18 cellular contexts compared by ENCODE assay signal in the genomic region with DNA sequence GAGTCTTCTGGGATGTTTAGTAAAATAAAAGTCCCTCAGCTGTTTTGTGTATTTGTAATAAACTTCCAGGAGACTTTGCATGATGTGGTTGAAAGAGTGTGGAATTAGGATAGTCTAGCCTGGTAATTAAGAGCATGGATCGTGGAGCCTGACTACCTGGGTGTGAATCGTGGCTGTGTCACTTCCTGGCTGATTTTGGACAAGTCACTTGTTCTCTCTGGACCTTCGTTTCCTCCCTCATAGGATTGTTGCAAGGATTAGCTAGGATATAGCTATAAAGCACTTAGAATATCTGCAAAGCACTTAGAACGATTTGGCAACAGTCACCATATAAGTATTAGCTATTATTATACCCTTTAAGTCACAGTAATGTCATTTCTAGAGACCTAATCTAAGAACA. TPM values are rescaled to one million over a fixed set of nuclear protein-coding genes. Genes with fewer than 3 reads are reported as not detected.
DNase-seq lines count a peak whose midpoint lies in the region; ATAC-seq, FAIRE-seq and TF ChIP-seq lines count a peak whose summit lies in the region.
"Had no signal": no experiment of that assay in that cellular context is flagged by ENCODE, and none has a peak within 500 bp of the region (broad histone marks: within the 10 kb centered on the region; RNA-seq: fewer than 3 reads in every experiment).

No MANE protein-coding gene starts in this region.

- CTCF ChIA-PET in HepG2 (lab: Yijun Ruan, JAX; ENCODE audit: low intra/inter-chr PET ratio, low total read pairs), result no interaction called here

- peaks cover 80% of the 10 kb centered on the region for H3K4me1 ChIP-seq in HepG2 (ENCODE audit: insufficient read depth, low read length)
- peaks cover 0 to 37% (median under 1%) of the 10 kb centered on the region in 4 donors for H3K4me1 ChIP-seq in right lobe of liver
- peaks cover 0 to 10% of the 10 kb centered on the region in 2 donors for H3K4me1 ChIP-seq in thyroid gland
- H3K4me1 ChIP-seq: neural progenitor cell had no signal

- H3K27me3 ChIP-seq in HepG2 (ENCODE audit: control insufficient read depth in 1 of 2, insufficient read depth in 2 of 2, low read length in 2 of 2), result no peaks in the 10 kb centered on the region
- no peaks in the 10 kb centered on the region for H3K27me3 ChIP-seq in right lobe of liver
- no peaks in the 10 kb centered on the region for H3K27me3 ChIP-seq in thyroid gland
- H3K27me3 ChIP-seq: ascending aorta, neural progenitor cell had no signal

- peak overlapping the region; percentile 56 for H3K27ac ChIP-seq in HepG2 (ENCODE audit: extremely low read length, insufficient read depth, low read length)
- H3K27ac ChIP-seq in right lobe of liver, result no peak overlapping the region
- no peak overlapping the region for H3K27ac ChIP-seq in thyroid gland
- H3K27ac ChIP-seq: ascending aorta, coronary artery, KMS-11, neural progenitor cell had no signal

- intact Hi-C loops in HepG2 (cut with micrococcal nuclease; ENCODE audit: unreplicated experiment), result no loop called here
- intact Hi-C loops in right lobe of liver (cut with DNase I), result no loop called here
- intact Hi-C loops in left ventricle myocardium superior (cut with micrococcal nuclease), result no loop called here
- intact Hi-C loops in thyroid gland (cut with DNase I), result no loop called here

- H3K9me3 ChIP-seq in HepG2 (ENCODE audit: low read length) (no peaks in the 10 kb centered on the region), right lobe of liver (no peaks in the 10 kb centered on the region), thyroid gland (no peaks in the 10 kb centered on the region)
- H3K9me3 ChIP-seq: ascending aorta had no signal

- no peak for TF ChIP-seq POLR2A in HepG2 (IDR thresholded peaks at IDR 0.05; ENCODE audit: insufficient read depth in 1 of 2, low read depth in 2 of 2, low read length in 2 of 2)
- TF ChIP-seq POLR2A in right lobe of liver (IDR thresholded peaks at IDR 0.05), result no peak
- no peak for TF ChIP-seq POLR2A in thyroid gland (IDR thresholded peaks at IDR 0.05)

- TF ChIP-seq RAD21 in HepG2 (CRISPR knock-in tag; IDR thresholded peaks at IDR 0.05), result no peak

- H3K4me2 ChIP-seq in HepG2 (ENCODE audit: low read depth, low read length), result no peak overlapping the region
- H3K4me2 ChIP-seq: KMS-11, neural progenitor cell had no signal

- H3K36me3 ChIP-seq in HepG2 (replicated peaks in 1 of 2; ENCODE audit: control insufficient read depth in 1 of 2, insufficient read depth in 2 of 2, low read length in 2 of 2), result peaks cover 0 to 1% of the 10 kb centered on the region in 2 experiments; a peak in 1 of 5 replicates
- H3K36me3 ChIP-seq in right lobe of liver, result no peaks in the 10 kb centered on the region
- no peaks in the 10 kb centered on the region for H3K36me3 ChIP-seq in thyroid gland
- H3K36me3 ChIP-seq: ascending aorta, neural progenitor cell had no signal

- no peak for TF ChIP-seq CTCF in HepG2 (CRISPR knock-in tag; IDR thresholded peaks at IDR 0.05)
- TF ChIP-seq CTCF in right lobe of liver (IDR thresholded peaks at IDR 0.05), result no peak
- no peak for TF ChIP-seq CTCF in thyroid gland (IDR thresholded peaks at IDR 0.05)

- POLR2A ChIA-PET in HepG2 (lab: Yijun Ruan, JAX), result no interaction called here

- DNase-seq in HepG2 (ENCODE audit: low spot score) (no peak), right lobe of liver (no peak), RKO (ENCODE audit: low spot score) (peak; percentile 86), left ventricle myocardium superior (no peak), activated gamma-delta T cell treated with Interleukin-2 at 50 U/mL for 16 hours (no peak), thyroid gland (no peak), NCI-H748 treated with DMSO at 0.1 percent for 48 hours (lab: John Stamatoyannopoulos, UW) (no peak)
- DNase-seq: activated CD4-positive, CD25-positive, alpha-beta regulatory T cell treated with anti-CD3 and anti-CD28 coated beads, Interleukin-2, amount 50 U/mL, for 72 hours; activated CD8-positive, alpha-beta memory T cell treated with anti-CD3 and anti-CD28 coated beads, Interleukin-2, amount 10 ng/mL, durations not matched to agents 7 days and 5 days; NCI-H2171; NK-92 treated with Interleukin-12 subunit alpha and Interleukin-12 subunit beta, amount 100 ng/mL, for 24 hours; SIG-M5; stimulated activated CD4-positive, alpha-beta T cell treated with anti-CD3 and anti-CD28 coated beads, Interleukin-1b, Interleukin-23, amount 100 ng/mL, for 48 hours had no signal

- BruUV-seq in HepG2 (replicated peaks; lab: Mats Ljungman, UMichigan), result no TSS peak

- WGBS in HepG2 (ENCODE audit: low lambda C conversion rate), result 70% methylated on average over 4 of the region's 4 CpGs
- 62% methylated on average over 4 of the region's 4 CpGs for WGBS in right lobe of liver (ENCODE audit: insufficient coverage, low coverage, low lambda C conversion rate, missing lambda C conversion rate)
- WGBS in thyroid gland, 2 donors, result 66 to 69% methylated on average over 4 of the region's 4 CpGs

- TF ChIP-seq EP300 in HepG2 (IDR thresholded peaks at IDR 0.05; ENCODE audit: low read depth in 2 of 2, low read length in 2 of 2) (no peak), HepG2 (CRISPR knock-in tag; IDR thresholded peaks at IDR 0.05; ENCODE audit: borderline replicate concordance) (no peak)

- H4K20me1 ChIP-seq in HepG2 (ENCODE audit: insufficient read depth, low read length), result no peaks in the 10 kb centered on the region; the same call in 1 of the 2 replicates

- no peak overlapping the region for H2AFZ ChIP-seq in HepG2 (ENCODE audit: low read length)
- H2AFZ ChIP-seq: neural progenitor cell had no signal

- ATAC-seq in HepG2, result no peak
- ATAC-seq in right lobe of liver, result no peak
- peak; percentile 52 for ATAC-seq in left ventricle myocardium superior
- no peak for ATAC-seq in HG02938 (IDR thresholded peaks at IDR 0.05; ENCODE audit: unreplicated experiment)
- ATAC-seq: activated CD8-positive, alpha-beta memory T cell treated with anti-CD3 and anti-CD28 coated beads, Interleukin-2, amount 10 ng/mL, durations not matched to agents 7 days and 5 days had no signal

- H3K79me2 ChIP-seq in HepG2 (ENCODE audit: insufficient read depth, low read length), result peaks cover 90% of the 10 kb centered on the region

- H3K4me3 ChIP-seq in HepG2 (replicated peaks in 1 of 3; ENCODE audit: insufficient read depth in 1 of 3, low read depth in 2 of 3, low read length in 3 of 3) (no peak overlapping the region), right lobe of liver (no peak overlapping the region), thyroid gland (replicated peaks in 1 of 3) (no peak overlapping the region)
- H3K4me3 ChIP-seq: ascending aorta, coronary artery, neural progenitor cell had no signal

- in situ Hi-C loops in HepG2 (cut with HindIII; ENCODE audit: extremely low pct_ligation_motif_present, low pct_unique_long_range_greater_than_20kb), result no loop called here

- H3K9ac ChIP-seq in HepG2 (ENCODE audit: insufficient read depth, low read depth, low read length), result no peak overlapping the region
- H3K9ac ChIP-seq: KMS-11, neural progenitor cell had no signal

- no peak for FAIRE-seq in HepG2 (lab: Jason Lieb, UNC)

TF ChIP-seq in HepG2, 621 proteins besides CTCF, POLR2A, EP300 and RAD21 (continues in another document):
- no peak for TF ChIP-seq AGO1 (IDR thresholded peaks at IDR 0.05; ENCODE audit: low read depth, low read length, poor library complexity, severe bottlenecking)

RNA-seq across cellular contexts. Expression of gene SLMAP, which starts 40.2 kb away (rescaled TPM):
- 48.3 and 61.3 TPM in 2 replicates for total RNA-seq in HepG2 (2016; rRNA removed; fragmentation: Illumina TruSeq; extraction: Trizol)
- total RNA-seq in HepG2 (2016; cell fraction: cytosol; rRNA removed; fragmentation: Illumina TruSeq; extraction: Trizol; ENCODE audit: low read depth), result 16.5 and 17.6 TPM in 2 replicates
- 50.5 and 56.8 TPM in 2 replicates for total RNA-seq in HepG2 (2016; cell fraction: insoluble cytoplasmic fraction; rRNA removed; fragmentation: Illumina TruSeq; extraction: Trizol)
- 26.6 and 29.2 TPM in 2 replicates for total RNA-seq in HepG2 (2016; cell fraction: membrane; rRNA removed; fragmentation: Illumina TruSeq; extraction: Trizol)
- total RNA-seq in HepG2 (2016; cell fraction: nucleus; rRNA removed; fragmentation: Illumina TruSeq; extraction: Trizol), result 55.6 and 65.7 TPM in 2 replicates
- 23.2 and 24.0 TPM in 2 replicates for polyA plus RNA-seq in HepG2 (2011; rRNA removed)
- polyA plus RNA-seq in HepG2 (2011; cell fraction: cytosol; rRNA removed), result 10.0 and 15.1 TPM in 2 replicates
- 21.3 and 27.5 TPM in 2 replicates for polyA plus RNA-seq in HepG2 (2011; cell fraction: nucleus; rRNA removed)
- 21.8 and 25.6 TPM in 2 replicates for polyA plus RNA-seq in HepG2 (2012)
- polyA plus RNA-seq in HepG2 (2016; cell fraction: cytosol; fragmentation: Illumina TruSeq; extraction: Trizol; ENCODE audit: low read depth), result 1.7 and 2.2 TPM in 2 replicates
- 40.5 and 40.7 TPM in 2 replicates for polyA plus RNA-seq in HepG2 (2016; cell fraction: insoluble cytoplasmic fraction; fragmentation: Illumina TruSeq; extraction: Trizol; ENCODE audit: low read depth)
- polyA plus RNA-seq in HepG2 (2016; cell fraction: membrane; fragmentation: Illumina TruSeq; extraction: Trizol; ENCODE audit: low read depth), result 10.4 and 10.5 TPM in 2 replicates
- 44.5 and 45.1 TPM in 2 replicates for polyA plus RNA-seq in HepG2 (2016; cell fraction: nucleus; fragmentation: Illumina TruSeq; extraction: Trizol; ENCODE audit: insufficient read depth, low read depth)
- 90.9 and 106 TPM in 2 replicates for polyA minus RNA-seq in HepG2 (2011; rRNA and poly(A)+ RNA removed; ENCODE audit: low replicate concordance)
- polyA minus RNA-seq in HepG2 (2011; cell fraction: cytosol; rRNA and poly(A)+ RNA removed), result 36.1 and 37.0 TPM in 2 replicates
- polyA minus RNA-seq in HepG2 (2011; cell fraction: nucleus; rRNA and poly(A)+ RNA removed), result 122 and 124 TPM in 2 replicates
- 10 to 100 TPM; 21.1 to 34.9 (median 25.1) TPM for total RNA-seq in right lobe of liver
- 263 TPM for total RNA-seq in left ventricle myocardium superior
- 10 to 100 TPM; 79.7 to 89.4 (median 83.4) TPM for total RNA-seq in thyroid gland
